ENCODE assay signal across 1 cellular context in genomic region chr20:63082308-63082938, GRCh38.
A peak's percentile ranks its signal among the peaks of the same experiment; 100 is the strongest.
TF ChIP-seq lines count a peak whose summit lies in the region.

No MANE protein-coding gene starts in this region.

TF ChIP-seq in HepG2, 621 proteins besides CTCF, POLR2A, EP300 and RAD21 (continued from another document and continues in another):
- no peak for TF ChIP-seq GTF3A (CRISPR knock-in tag; conservative IDR thresholded peaks at IDR 0.05)
- no peak for TF ChIP-seq ZNF572 (CRISPR knock-in tag; IDR thresholded peaks at IDR 0.05)
- TF ChIP-seq NONO (IDR thresholded peaks at IDR 0.05), result no peak
- no peak for TF ChIP-seq NONO (CRISPR knock-in tag; conservative IDR thresholded peaks at IDR 0.05)
- TF ChIP-seq MEIS1 (CRISPR knock-in tag; IDR thresholded peaks at IDR 0.05; ENCODE audit: borderline replicate concordance), result peak; percentile 82; the same call in 1 of the 2 replicates
- TF ChIP-seq FOXC1 (CRISPR knock-in tag; IDR thresholded peaks at IDR 0.05; ENCODE audit: borderline replicate concordance), result no peak; the same call in 1 of the 2 replicates
- TF ChIP-seq ZNF232 (CRISPR knock-in tag; IDR thresholded peaks at IDR 0.05; ENCODE audit: borderline replicate concordance), result peak; percentile 98
- peak; percentile 78; the same call in 1 of the 2 replicates for TF ChIP-seq ZSCAN22 (CRISPR knock-in tag; IDR thresholded peaks at IDR 0.05)
- TF ChIP-seq, protein P1, sequence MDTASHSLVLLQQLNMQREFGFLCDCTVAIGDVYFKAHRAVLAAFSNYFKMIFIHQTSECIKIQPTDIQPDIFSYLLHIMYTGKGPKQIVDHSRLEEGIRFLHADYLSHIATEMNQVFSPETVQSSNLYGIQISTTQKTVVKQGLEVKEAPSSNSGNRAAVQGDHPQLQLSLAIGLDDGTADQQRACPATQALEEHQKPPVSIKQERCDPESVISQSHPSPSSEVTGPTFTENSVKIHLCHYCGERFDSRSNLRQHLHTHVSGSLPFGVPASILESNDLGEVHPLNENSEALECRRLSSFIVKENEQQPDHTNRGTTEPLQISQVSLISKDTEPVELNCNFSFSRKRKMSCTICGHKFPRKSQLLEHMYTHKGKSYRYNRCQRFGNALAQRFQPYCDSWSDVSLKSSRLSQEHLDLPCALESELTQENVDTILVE (CRISPR knock-in tag; IDR thresholded peaks at IDR 0.05), result peak; percentile 93
- peak; percentile 86 for TF ChIP-seq ZNF451 (CRISPR knock-in tag; IDR thresholded peaks at IDR 0.05)
- peak; percentile 93 for TF ChIP-seq THRA (CRISPR knock-in tag; IDR thresholded peaks at IDR 0.05; ENCODE audit: borderline replicate concordance)
- TF ChIP-seq MAFK (conservative IDR thresholded peaks at IDR 0.05 in 1 of 2, IDR thresholded peaks at IDR 0.05 in 1 of 2; ENCODE audit: low read length in 2 of 2), result no peak
- TF ChIP-seq IKZF1 (IDR thresholded peaks at IDR 0.05), result no peak
- TF ChIP-seq, protein P2, sequence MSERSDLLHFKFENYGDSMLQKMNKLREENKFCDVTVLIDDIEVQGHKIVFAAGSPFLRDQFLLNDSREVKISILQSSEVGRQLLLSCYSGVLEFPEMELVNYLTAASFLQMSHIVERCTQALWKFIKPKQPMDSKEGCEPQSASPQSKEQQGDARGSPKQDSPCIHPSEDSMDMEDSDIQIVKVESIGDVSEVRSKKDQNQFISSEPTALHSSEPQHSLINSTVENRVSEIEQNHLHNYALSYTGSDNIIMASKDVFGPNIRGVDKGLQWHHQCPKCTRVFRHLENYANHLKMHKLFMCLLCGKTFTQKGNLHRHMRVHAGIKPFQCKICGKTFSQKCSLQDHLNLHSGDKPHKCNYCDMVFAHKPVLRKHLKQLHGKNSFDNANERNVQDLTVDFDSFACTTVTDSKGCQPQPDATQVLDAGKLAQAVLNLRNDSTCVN (CRISPR knock-in tag; IDR thresholded peaks at IDR 0.05; ENCODE audit: borderline replicate concordance), result peak; percentile 94
- TF ChIP-seq ZSCAN29 (CRISPR knock-in tag; conservative IDR thresholded peaks at IDR 0.05), result no peak
- TF ChIP-seq POGK (CRISPR knock-in tag; conservative IDR thresholded peaks at IDR 0.05), result no peak
- TF ChIP-seq, protein P3, sequence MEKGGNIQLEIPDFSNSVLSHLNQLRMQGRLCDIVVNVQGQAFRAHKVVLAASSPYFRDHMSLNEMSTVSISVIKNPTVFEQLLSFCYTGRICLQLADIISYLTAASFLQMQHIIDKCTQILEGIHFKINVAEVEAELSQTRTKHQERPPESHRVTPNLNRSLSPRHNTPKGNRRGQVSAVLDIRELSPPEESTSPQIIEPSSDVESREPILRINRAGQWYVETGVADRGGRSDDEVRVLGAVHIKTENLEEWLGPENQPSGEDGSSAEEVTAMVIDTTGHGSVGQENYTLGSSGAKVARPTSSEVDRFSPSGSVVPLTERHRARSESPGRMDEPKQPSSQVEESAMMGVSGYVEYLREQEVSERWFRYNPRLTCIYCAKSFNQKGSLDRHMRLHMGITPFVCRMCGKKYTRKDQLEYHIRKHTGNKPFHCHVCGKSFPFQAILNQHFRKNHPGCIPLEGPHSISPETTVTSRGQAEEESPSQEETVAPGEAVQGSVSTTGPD (CRISPR knock-in tag; IDR thresholded peaks at IDR 0.05), result no peak
- no peak for TF ChIP-seq FOXP1 (IDR thresholded peaks at IDR 0.05)
- no peak for TF ChIP-seq FOXP1 (CRISPR knock-in tag; IDR thresholded peaks at IDR 0.05)
- no peak; the same call in 1 of the 2 replicates for TF ChIP-seq RXRA (CRISPR knock-in tag; IDR thresholded peaks at IDR 0.05)
- 0 out of 2 replicates have a peak, but pooled peaks have one; percentile 87 for TF ChIP-seq ZNF660 (CRISPR knock-in tag; IDR thresholded peaks at IDR 0.05; ENCODE audit: borderline replicate concordance, low read depth)
- peak; percentile 90 for TF ChIP-seq ZNF12 (CRISPR knock-in tag; IDR thresholded peaks at IDR 0.05)
- TF ChIP-seq CEBPG (CRISPR knock-in tag; IDR thresholded peaks at IDR 0.05), result no peak
- TF ChIP-seq ZNF431 (CRISPR knock-in tag; IDR thresholded peaks at IDR 0.05; ENCODE audit: borderline replicate concordance, low read depth), result peak; percentile 89; the same call in 1 of the 2 replicates
- TF ChIP-seq MNT (IDR thresholded peaks at IDR 0.05), result no peak
- no peak for TF ChIP-seq PCBP2 (optimal IDR thresholded peaks at IDR 0.05; ENCODE audit: low read depth, low read length, poor library complexity, severe bottlenecking)
- TF ChIP-seq, protein P4, sequence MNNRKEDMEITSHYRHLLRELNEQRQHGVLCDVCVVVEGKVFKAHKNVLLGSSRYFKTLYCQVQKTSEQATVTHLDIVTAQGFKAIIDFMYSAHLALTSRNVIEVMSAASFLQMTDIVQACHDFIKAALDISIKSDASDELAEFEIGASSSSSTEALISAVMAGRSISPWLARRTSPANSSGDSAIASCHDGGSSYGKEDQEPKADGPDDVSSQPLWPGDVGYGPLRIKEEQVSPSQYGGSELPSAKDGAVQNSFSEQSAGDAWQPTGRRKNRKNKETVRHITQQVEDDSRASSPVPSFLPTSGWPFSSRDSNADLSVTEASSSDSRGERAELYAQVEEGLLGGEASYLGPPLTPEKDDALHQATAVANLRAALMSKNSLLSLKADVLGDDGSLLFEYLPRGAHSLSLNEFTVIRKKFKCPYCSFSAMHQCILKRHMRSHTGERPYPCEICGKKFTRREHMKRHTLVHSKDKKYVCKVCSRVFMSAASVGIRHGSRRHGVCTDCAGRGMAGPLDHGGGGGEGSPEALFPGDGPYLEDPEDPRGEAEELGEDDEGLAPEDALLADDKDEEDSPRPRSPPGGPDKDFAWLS (CRISPR knock-in tag; IDR thresholded peaks at IDR 0.05; ENCODE audit: borderline replicate concordance), result no peak
- TF ChIP-seq THAP7 (CRISPR knock-in tag; IDR thresholded peaks at IDR 0.05), result no peak; the same call in 1 of the 2 replicates
- peak; percentile 77; the same call in 1 of the 2 replicates for TF ChIP-seq KLF9 (CRISPR knock-in tag; IDR thresholded peaks at IDR 0.05; ENCODE audit: low read depth)
- TF ChIP-seq NFE2L2 (IDR thresholded peaks at IDR 0.05; ENCODE audit: low read length), result no peak
- no peak for TF ChIP-seq ZNF382 (CRISPR knock-in tag; IDR thresholded peaks at IDR 0.05; ENCODE audit: borderline replicate concordance)
- no peak for TF ChIP-seq ZNF703 (CRISPR knock-in tag; IDR thresholded peaks at IDR 0.05; ENCODE audit: borderline replicate concordance)
- TF ChIP-seq POLR2AphosphoS2 (IDR thresholded peaks at IDR 0.05; ENCODE audit: low read depth, low read length), result no peak
- no peak for TF ChIP-seq ZNF619 (CRISPR knock-in tag; IDR thresholded peaks at IDR 0.05)
- TF ChIP-seq ATF7 (IDR thresholded peaks at IDR 0.05), result no peak
- peak; percentile 49; the same call in 1 of the 2 replicates for TF ChIP-seq ATF7 (CRISPR knock-in tag; IDR thresholded peaks at IDR 0.05)
- TF ChIP-seq SAP130 (CRISPR knock-in tag; IDR thresholded peaks at IDR 0.05; ENCODE audit: low read depth), result peak; percentile 90
- no peak for TF ChIP-seq ZNF326 (CRISPR knock-in tag; IDR thresholded peaks at IDR 0.05; ENCODE audit: borderline replicate concordance)
- peak; percentile 91 for TF ChIP-seq ZNF644 (CRISPR knock-in tag; IDR thresholded peaks at IDR 0.05; ENCODE audit: low read depth)
- no peak for TF ChIP-seq SKI (IDR thresholded peaks at IDR 0.05; ENCODE audit: partially characterized antibody)
- no peak for TF ChIP-seq NFIB (CRISPR knock-in tag; IDR thresholded peaks at IDR 0.05; ENCODE audit: borderline replicate concordance)
- no peak for TF ChIP-seq ZNF501 (CRISPR knock-in tag; IDR thresholded peaks at IDR 0.05)
- no peak for TF ChIP-seq GMEB1 (CRISPR knock-in tag; IDR thresholded peaks at IDR 0.05; ENCODE audit: borderline replicate concordance)
- peak; percentile 64 for TF ChIP-seq FOXO1 (CRISPR knock-in tag; IDR thresholded peaks at IDR 0.05)
- no peak for TF ChIP-seq NFIC (IDR thresholded peaks at IDR 0.05; ENCODE audit: low read length)
- TF ChIP-seq DPF2 (CRISPR knock-in tag; IDR thresholded peaks at IDR 0.05; ENCODE audit: borderline replicate concordance, low read depth), result no peak
- TF ChIP-seq SRF (IDR thresholded peaks at IDR 0.05; ENCODE audit: low read depth, low read length), result no peak
- TF ChIP-seq ZNF670 (CRISPR knock-in tag; IDR thresholded peaks at IDR 0.05; ENCODE audit: borderline replicate concordance), result no peak
- no peak for TF ChIP-seq KDM3A (CRISPR knock-in tag; IDR thresholded peaks at IDR 0.05; ENCODE audit: low read depth)
- TF ChIP-seq ZNF296 (CRISPR knock-in tag; conservative IDR thresholded peaks at IDR 0.05), result peak; percentile 88
- TF ChIP-seq, protein P5, sequence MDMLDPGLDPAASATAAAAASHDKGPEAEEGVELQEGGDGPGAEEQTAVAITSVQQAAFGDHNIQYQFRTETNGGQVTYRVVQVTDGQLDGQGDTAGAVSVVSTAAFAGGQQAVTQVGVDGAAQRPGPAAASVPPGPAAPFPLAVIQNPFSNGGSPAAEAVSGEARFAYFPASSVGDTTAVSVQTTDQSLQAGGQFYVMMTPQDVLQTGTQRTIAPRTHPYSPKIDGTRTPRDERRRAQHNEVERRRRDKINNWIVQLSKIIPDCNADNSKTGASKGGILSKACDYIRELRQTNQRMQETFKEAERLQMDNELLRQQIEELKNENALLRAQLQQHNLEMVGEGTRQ (IDR thresholded peaks at IDR 0.05; ENCODE audit: low read depth, low read length), result no peak
- TF ChIP-seq, protein P5 (CRISPR knock-in tag; IDR thresholded peaks at IDR 0.05; ENCODE audit: borderline replicate concordance), result no peak
